ENCODE assay signal across 9 cellular contexts in genomic region chr10:71752391-71753090, GRCh38. TPM values are rescaled to one million over a fixed set of nuclear protein-coding genes. Genes with fewer than 3 reads are reported as not detected.
DNase-seq lines count a peak whose midpoint lies in the region; ATAC-seq and TF ChIP-seq lines count a peak whose summit lies in the region.
"Had no signal": no experiment of that assay in that cellular context is flagged by ENCODE, and none has a peak within 500 bp of the region (broad histone marks: within the 10 kb centered on the region; RNA-seq: fewer than 3 reads in every experiment).

No MANE protein-coding gene starts in this region.

- H3K4me2 ChIP-seq in DND-41 (ENCODE audit: insufficient read depth, low read length) (no peak overlapping the region), Karpas-422 (ENCODE audit: low read depth, low read length, poor library complexity, severe bottlenecking) (no peak overlapping the region)

- H3K9me2 ChIP-seq in Karpas-422 (replicated peaks; ENCODE audit: insufficient read depth, low read length), result no peaks in the 10 kb centered on the region

- TF ChIP-seq CTCF in DND-41 (IDR thresholded peaks at IDR 0.05; ENCODE audit: borderline replicate concordance, extremely low read depth, low read length, poor library complexity, severe bottlenecking) (no peak), dorsolateral prefrontal cortex (IDR thresholded peaks at IDR 0.05 in 54 of 56, conservative IDR thresholded peaks at IDR 0.05 in 2 of 56; ENCODE audit: low read depth in 1 of 56, partially characterized antibody in 56 of 56) (no peak), gastrocnemius medialis (IDR thresholded peaks at IDR 0.05 in 4 of 5, conservative IDR thresholded peaks at IDR 0.05 in 1 of 5) (no peak)

- H3K36me3 ChIP-seq in DND-41 (ENCODE audit: insufficient read depth, low read length) (peaks cover 8% of the 10 kb centered on the region; the same call in 1 of the 2 replicates), gastrocnemius medialis (no peaks in the 10 kb centered on the region), Karpas-422 (ENCODE audit: insufficient read depth, low read length) (no peaks in the 10 kb centered on the region)

- ATAC-seq in DND-41 (ENCODE audit: insufficient read depth, low read depth) (no peak), gastrocnemius medialis (no peak), GM18861 (IDR thresholded peaks at IDR 0.05; ENCODE audit: unreplicated experiment) (no peak)

- no peak overlapping the region for H3K9ac ChIP-seq in DND-41 (ENCODE audit: low read depth, low read length)
- H3K9ac ChIP-seq in Karpas-422 (ENCODE audit: low read length), result no peak overlapping the region

- H3K4me1 ChIP-seq in DND-41 (ENCODE audit: insufficient read depth, low read length), result peaks cover 65% of the 10 kb centered on the region
- H3K4me1 ChIP-seq in gastrocnemius medialis, result peaks cover 57 to 66% of the 10 kb centered on the region in 2 donors
- H3K4me1 ChIP-seq in Karpas-422 (ENCODE audit: low read length), result peaks cover 52% of the 10 kb centered on the region

- H3K79me2 ChIP-seq in DND-41 (ENCODE audit: insufficient read depth, low read length) (no peaks in the 10 kb centered on the region), Karpas-422 (ENCODE audit: low read length) (no peaks in the 10 kb centered on the region)

- no peak overlapping the region for H3K4me3 ChIP-seq in DND-41 (ENCODE audit: low read depth in 1 of 2, low read length in 2 of 2)
- no peak overlapping the region for H3K4me3 ChIP-seq in dorsolateral prefrontal cortex
- H3K4me3 ChIP-seq in gastrocnemius medialis, result no peak overlapping the region
- H3K4me3 ChIP-seq in Karpas-422 (ENCODE audit: low read length), result no peak overlapping the region
- H3K4me3 ChIP-seq: pancreas had no signal

- H3K27me3 ChIP-seq in DND-41 (ENCODE audit: insufficient read depth, low read length, poor library complexity) (no peaks in the 10 kb centered on the region), dorsolateral prefrontal cortex (no peaks in the 10 kb centered on the region), gastrocnemius medialis (no peaks in the 10 kb centered on the region), Karpas-422 (ENCODE audit: low read length) (no peaks in the 10 kb centered on the region)
- H3K27me3 ChIP-seq: pancreas had no signal

- no peaks in the 10 kb centered on the region for H4K20me1 ChIP-seq in DND-41 (ENCODE audit: insufficient read depth, low read length)
- H4K20me1 ChIP-seq in Karpas-422 (ENCODE audit: insufficient read depth, low read depth, low read length), result peaks cover 6% of the 10 kb centered on the region; the same call in 1 of the 2 replicates

- intact Hi-C loops in dorsolateral prefrontal cortex (cut with DNase I) (no loop called here), gastrocnemius medialis (cut with DNase I; ENCODE audit: low total_unique reads) (no loop called here)

- H2AFZ ChIP-seq in DND-41 (ENCODE audit: low read depth, low read length) (no peak overlapping the region), Karpas-422 (ENCODE audit: low read length) (no peak overlapping the region)

- H3K27ac ChIP-seq in DND-41 (ENCODE audit: low read length) (peak overlapping the region; percentile 39), dorsolateral prefrontal cortex (peak overlapping the region in 53 of 59 donors; percentile 1 to 91 (median 59)), gastrocnemius medialis (peak overlapping the region in 3 of 4 donors; percentile 2 to 27 (median 8)), Karpas-422 (ENCODE audit: low read length) (no peak overlapping the region)

- DNase-seq in DND-41, result no peak
- peak; percentile 57 for DNase-seq in NCI-H1694 treated with DMSO at 0.1 percent for 48 hours (lab: John Stamatoyannopoulos, UW)
- DNase-seq in dorsolateral prefrontal cortex, result no peak
- no peak for DNase-seq in gastrocnemius medialis
- DNase-seq in stimulated activated CD4-positive, alpha-beta T cell treated with anti-CD3 and anti-CD28 coated beads, Interleukin-4, amount 100 ng/mL, for 24 hours, result no peak
- DNase-seq in Karpas-422, result no peak
- DNase-seq: NCI-H446 treated with DMSO at 0.1 percent for 48 hours had no signal

- in situ Hi-C loops in gastrocnemius medialis (cut with MboI; ENCODE audit: low sequenced_read_pairs in 4 of 4), result no loop called here

- H3K9me3 ChIP-seq in DND-41 (ENCODE audit: insufficient read depth, low read length, severe bottlenecking), result no peaks in the 10 kb centered on the region
- no peaks in the 10 kb centered on the region for H3K9me3 ChIP-seq in gastrocnemius medialis
- H3K9me3 ChIP-seq in Karpas-422 (ENCODE audit: low read length), result no peaks in the 10 kb centered on the region
- H3K9me3 ChIP-seq: pancreas had no signal

- TF ChIP-seq POLR2A in gastrocnemius medialis (IDR thresholded peaks at IDR 0.05), result no peak

RNA-seq across cellular contexts. Expression of gene VSIR, which starts 20.8 kb away (rescaled TPM):
- 100 to 1,000 TPM in 4 of 120 experiments, 10 to 100 TPM in 116; 23.3 to 173 (median 52.8) TPM for total RNA-seq in dorsolateral prefrontal cortex
- total RNA-seq in gastrocnemius medialis, result 10 to 100 TPM in 3 of 4 donors, 1 to 10 TPM in 1; 7.9 to 20.7 (median 16.9) TPM
- total RNA-seq in Karpas-422 (2014; rRNA removed; shearing (Covaris generic); ENCODE audit: low replicate concordance), result 0.07 and 1.8 TPM in 2 replicates

RNA-seq across cellular contexts. Expression of gene C10orf105, which starts 33.0 kb away (rescaled TPM):
- total RNA-seq in dorsolateral prefrontal cortex, result 10 to 100 TPM in 14 of 120 experiments, 1 to 10 TPM in 102, under 1 TPM in 4; 0.63 to 21.1 (median 4.3) TPM
- not detected for total RNA-seq in gastrocnemius medialis
- not detected in 2 replicates for total RNA-seq in Karpas-422 (2014; rRNA removed; shearing (Covaris generic); ENCODE audit: low replicate concordance)
